2 cellular contexts compared by ENCODE assay signal in genomic region chr7:16419859-16420258, GRCh38.
TF ChIP-seq lines count a peak whose summit lies in the region.

No MANE protein-coding gene starts in this region.

TF ChIP-seq in IMR-90, 13 proteins besides CTCF, POLR2A, EP300 and RAD21:
- TF ChIP-seq ELK1 (IDR thresholded peaks at IDR 0.05; ENCODE audit: borderline replicate concordance, low read depth, low read length) (no peak), RCOR1 (IDR thresholded peaks at IDR 0.05; ENCODE audit: insufficient replicate concordance, low read length) (no peak), NFE2L2 (IDR thresholded peaks at IDR 0.05; ENCODE audit: low read depth, low read length) (no peak), MXI1 (IDR thresholded peaks at IDR 0.05; ENCODE audit: borderline replicate concordance, low read depth, low read length) (no peak), MAZ (IDR thresholded peaks at IDR 0.05; ENCODE audit: borderline replicate concordance, low read depth, low read length) (no peak), USF2 (IDR thresholded peaks at IDR 0.05; ENCODE audit: low read depth, low read length) (no peak), RFX5 (IDR thresholded peaks at IDR 0.05; ENCODE audit: low read depth, low read length) (no peak), CHD1 (IDR thresholded peaks at IDR 0.05; ENCODE audit: low read depth, low read length) (no peak), CEBPB (IDR thresholded peaks at IDR 0.05; ENCODE audit: low read depth, low read length) (no peak), FOS (IDR thresholded peaks at IDR 0.05; ENCODE audit: low read depth, low read length) (no peak), BHLHE40 (IDR thresholded peaks at IDR 0.05; ENCODE audit: low read depth, low read length) (no peak), MAFK (IDR thresholded peaks at IDR 0.05; ENCODE audit: low read depth, low read length) (no peak), SMC3 (IDR thresholded peaks at IDR 0.05; ENCODE audit: low read depth, low read length) (no peak)

TF ChIP-seq in WTC11, 78 proteins besides CTCF, POLR2A, EP300 and RAD21 (continued from another document):
- TF ChIP-seq ZNF512 (CRISPR knock-in tag; IDR thresholded peaks at IDR 0.05; ENCODE audit: borderline replicate concordance) = no peak
- TF ChIP-seq ZSCAN18 (CRISPR knock-in tag; IDR thresholded peaks at IDR 0.05) = no peak
- TF ChIP-seq JUN (CRISPR knock-in tag; IDR thresholded peaks at IDR 0.05) = no peak
- no peak for TF ChIP-seq ZNF396 (CRISPR knock-in tag; IDR thresholded peaks at IDR 0.05; ENCODE audit: borderline replicate concordance)
- TF ChIP-seq FOXP4 (CRISPR knock-in tag; IDR thresholded peaks at IDR 0.05) = no peak
